In the genomic region with DNA sequence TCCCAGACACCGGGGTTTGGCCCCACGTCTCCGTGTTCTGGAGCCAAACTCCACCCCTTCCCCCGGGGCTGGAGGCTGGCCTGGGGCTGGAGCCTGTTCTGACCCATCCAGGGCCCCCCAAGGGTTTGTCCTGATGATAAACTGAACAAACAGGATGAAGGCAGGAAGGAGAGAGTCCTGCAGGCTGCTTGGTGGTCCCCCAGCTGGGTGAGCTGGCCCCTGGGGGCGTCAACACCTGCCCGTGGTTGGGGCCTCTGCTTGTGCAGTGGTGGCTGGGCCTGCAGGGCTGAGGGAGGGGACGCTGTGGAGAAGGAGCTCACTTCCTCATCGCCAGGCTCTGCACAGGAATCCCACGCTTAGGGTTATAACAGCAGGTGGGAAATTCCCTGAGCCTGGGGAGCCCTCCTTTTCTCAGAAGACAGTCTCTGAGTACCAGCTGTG, we compare ENCODE assay signal across 8 cellular contexts. TPM values are rescaled to one million over a fixed set of nuclear protein-coding genes. Genes with fewer than 3 reads are reported as not detected.
DNase-seq lines count a peak whose midpoint lies in the region; ATAC-seq lines count a peak whose summit lies in the region.
"Had no signal": no experiment of that assay in that cellular context is flagged by ENCODE, and none has a peak within 500 bp of the region (broad histone marks: within the 10 kb centered on the region; RNA-seq: fewer than 3 reads in every experiment).

No MANE protein-coding gene starts in this region.

- peak overlapping the region in 1 of 2 experiments; percentile 73 for H3K4me3 ChIP-seq in mesenchymal stem cell (ENCODE audit: insufficient read depth in 1 of 2, low read depth in 1 of 2, low read length in 2 of 2)

- no peak overlapping the region for H3K23ac ChIP-seq in mesenchymal stem cell (ENCODE audit: low read length in 2 of 2)

- peak overlapping the region; percentile 88 to 93 for H3K4me3 Mint-ChIP-seq in activated T-cell treated with anti-CD3 and anti-CD28 coated beads, Interleukin-2, amount 50 U/mL, for 72 hours

- peaks cover 0 to 27% of the 10 kb centered on the region in 2 experiments for H3K36me3 ChIP-seq in mesenchymal stem cell (ENCODE audit: control insufficient read depth in 1 of 2, insufficient read depth in 2 of 2, low read depth in 1 of 2, low read length in 2 of 2)

- peaks cover 65% of the 10 kb centered on the region for H3K4me1 ChIP-seq in mesenchymal stem cell (ENCODE audit: control insufficient read depth, insufficient read depth, low read depth, low read length)

- H3K79me1 ChIP-seq in mesenchymal stem cell (replicated peaks; ENCODE audit: low read length, poor library complexity, severe bottlenecking), result peaks cover 32% of the 10 kb centered on the region

- H3K4ac ChIP-seq in mesenchymal stem cell (ENCODE audit: low read depth in 1 of 2, low read length in 2 of 2), result peak overlapping the region in 1 of 2 experiments; percentile 19

- H3K9ac ChIP-seq in mesenchymal stem cell (ENCODE audit: low read length), result peak overlapping the region; percentile 32

- peaks cover 37% of the 10 kb centered on the region for H3K4me1 Mint-ChIP-seq in activated T-cell treated with anti-CD3 and anti-CD28 coated beads, Interleukin-2, amount 50 U/mL, for 72 hours (ENCODE audit: low read depth)

- peaks cover 0 to 2% of the 10 kb centered on the region in 2 donors for H3K36me3 Mint-ChIP-seq in activated T-cell treated with anti-CD3 and anti-CD28 coated beads, Interleukin-2, amount 50 U/mL, for 72 hours (ENCODE audit: insufficient read depth in 2 of 2)

- no peaks in the 10 kb centered on the region for H3K9me3 Mint-ChIP-seq in activated T-cell treated with anti-CD3 and anti-CD28 coated beads, Interleukin-2, amount 50 U/mL, for 72 hours

- WGBS in mesenchymal stem cell, result 57% methylated on average over 9 of the region's 9 CpGs

- H3K14ac ChIP-seq in mesenchymal stem cell (ENCODE audit: low read length in 2 of 2), result no peak overlapping the region

- H2AFZ ChIP-seq in mesenchymal stem cell (ENCODE audit: low read depth, low read length), result no peak overlapping the region

- peak overlapping the region; percentile 64 for H2BK15ac ChIP-seq in mesenchymal stem cell (ENCODE audit: low read depth, poor library complexity, severe bottlenecking)

- ATAC-seq in GM19372 (IDR thresholded peaks at IDR 0.05; ENCODE audit: low read depth, unreplicated experiment) (peak; percentile 35), HG03439 (IDR thresholded peaks at IDR 0.05; ENCODE audit: unreplicated experiment) (peak; percentile 38)
- peak; percentile 42 to 48 for ATAC-seq in activated T-cell treated with anti-CD3 and anti-CD28 coated beads, Interleukin-2, amount 50 U/mL, for 72 hours (replicated peaks in 1 of 2)
- ATAC-seq: left colon had no signal

- no peak overlapping the region for H3K27ac ChIP-seq in mesenchymal stem cell (ENCODE audit: low read length, poor library complexity, severe bottlenecking)

- peak; percentile 39 to 41 for DNase-seq in activated T-cell treated with anti-CD3 and anti-CD28 coated beads, Interleukin-2, amount 50 U/mL, for 72 hours
- DNase-seq in mesenchymal stem cell, result no peak
- DNase-seq in epidermal melanocyte (ENCODE audit: insufficient read length, low spot score), result no peak
- DNase-seq in NCI-H1105 treated with DMSO at 0.1 percent for 48 hours (lab: John Stamatoyannopoulos, UW), result no peak
- no peak for DNase-seq in anterior cingulate cortex (lab: John Stamatoyannopoulos, UW)

- H4K91ac ChIP-seq in mesenchymal stem cell (ENCODE audit: low read length), result peak overlapping the region; percentile 52

- H2BK120ac ChIP-seq in mesenchymal stem cell (ENCODE audit: low read depth, low read length), result no peak overlapping the region

- H3K4me2 ChIP-seq in mesenchymal stem cell (ENCODE audit: low read length, poor library complexity, severe bottlenecking), result peak overlapping the region; percentile 12

- H2BK12ac ChIP-seq in mesenchymal stem cell (ENCODE audit: low read length in 2 of 2), result peak overlapping the region; percentile 12 to 38

- H3K27me3 ChIP-seq in mesenchymal stem cell (ENCODE audit: control insufficient read depth in 1 of 2, insufficient read depth in 1 of 2, low read length in 2 of 2), result peaks cover 0 to 3% of the 10 kb centered on the region in 2 experiments

- H3K9me3 ChIP-seq in mesenchymal stem cell (ENCODE audit: control insufficient read depth, low read length), result no peaks in the 10 kb centered on the region

- H2AK5ac ChIP-seq in mesenchymal stem cell (ENCODE audit: low read length, severe bottlenecking), result no peak overlapping the region

- peak overlapping the region; percentile 90 for H3K27ac Mint-ChIP-seq in activated T-cell treated with anti-CD3 and anti-CD28 coated beads, Interleukin-2, amount 50 U/mL, for 72 hours

- no peaks in the 10 kb centered on the region for H3K27me3 Mint-ChIP-seq in activated T-cell treated with anti-CD3 and anti-CD28 coated beads, Interleukin-2, amount 50 U/mL, for 72 hours (ENCODE audit: low read depth)

- H4K8ac ChIP-seq in mesenchymal stem cell (ENCODE audit: low read length), result no peak overlapping the region

- H2BK5ac ChIP-seq in mesenchymal stem cell (ENCODE audit: low read depth, low read length, poor library complexity, severe bottlenecking), result no peak overlapping the region

- peak overlapping the region in 1 of 2 experiments; percentile 18 for H3K18ac ChIP-seq in mesenchymal stem cell (ENCODE audit: low read depth in 1 of 2, low read length in 2 of 2)

RNA-seq across cellular contexts. Expression of gene SH3TC1, which starts 2.3 kb away (rescaled TPM):
- total RNA-seq in activated T-cell treated with anti-CD3 and anti-CD28 coated beads, Interleukin-2, amount 50 U/mL, for 72 hours, result 10 to 100 TPM; 15.2 to 39.0 TPM
- polyA plus RNA-seq in mesenchymal stem cell (2013, experiment 1 of 2), result 8.0 TPM
- 7.6 TPM for polyA plus RNA-seq in mesenchymal stem cell (2013, experiment 2 of 2)

RNA-seq across cellular contexts. Expression of gene ABLIM2, which starts 42.7 kb away (rescaled TPM):
- total RNA-seq in activated T-cell treated with anti-CD3 and anti-CD28 coated beads, Interleukin-2, amount 50 U/mL, for 72 hours, result under 1 TPM; 0.34 to 0.60 TPM
- 0.06 TPM for polyA plus RNA-seq in mesenchymal stem cell (2013, experiment 1 of 2)
- 0.04 TPM for polyA plus RNA-seq in mesenchymal stem cell (2013, experiment 2 of 2)

Comparison
In these comparisons a context has a peak if more than half of its experiments do, and no peak if none do; other contexts are left out.
1. DNase-seq: peak in activated T-cell treated with anti-CD3 and anti-CD28 coated beads, Interleukin-2, amount 50 U/mL, for 72 hours (2 of 2); none in mesenchymal stem cell (single experiment), epidermal melanocyte (single experiment), NCI-H1105 treated with DMSO at 0.1 percent for 48 hours (single experiment) and anterior cingulate cortex (0 of 58).
2. Peak in every context shown above with its lines, with median percentiles within 50 percentile points of each other: ATAC-seq.